Comparison of ENCODE assay signal across 19 cellular contexts in genomic region chrX:120365968-120366367, GRCh38. TPM values are rescaled to one million over a fixed set of nuclear protein-coding genes. Genes with fewer than 3 reads are reported as not detected.
DNase-seq lines count a peak whose midpoint lies in the region; ATAC-seq, FAIRE-seq and TF ChIP-seq lines count a peak whose summit lies in the region.
"Had no signal": no experiment of that assay in that cellular context is flagged by ENCODE, and none has a peak within 500 bp of the region (broad histone marks: within the 10 kb centered on the region; RNA-seq: fewer than 3 reads in every experiment).

No MANE protein-coding gene starts in this region.

- H2AFZ ChIP-seq in astrocyte (ENCODE audit: low read depth, low read length) = no peak overlapping the region
- H2AFZ ChIP-seq: GM23338 had no signal

- TF ChIP-seq CTCF in A549 (IDR thresholded peaks at IDR 0.05) (no peak), astrocyte (IDR thresholded peaks at IDR 0.05; ENCODE audit: insufficient read depth, low read depth, low read length) (no peak), right atrium auricular region (IDR thresholded peaks at IDR 0.05) (no peak), gastrocnemius medialis (IDR thresholded peaks at IDR 0.05 in 4 of 5, conservative IDR thresholded peaks at IDR 0.05 in 1 of 5) (no peak)

- no peak overlapping the region for H3K27ac ChIP-seq in A549
- H3K27ac ChIP-seq in astrocyte (ENCODE audit: low read depth, low read length) = no peak overlapping the region
- H3K27ac ChIP-seq in right atrium auricular region = peak overlapping the region; percentile 14 to 61
- peak overlapping the region; percentile 81 to 90 (median 88) for H3K27ac ChIP-seq in gastrocnemius medialis
- H3K27ac ChIP-seq in CD8-positive, alpha-beta memory T cell (ENCODE audit: low read depth, low read length) = no peak overlapping the region
- H3K27ac ChIP-seq: BLaER1 had no signal

- TF ChIP-seq POLR2A in A549 (IDR thresholded peaks at IDR 0.05; ENCODE audit: low read length) (no peak), gastrocnemius medialis (IDR thresholded peaks at IDR 0.05) (no peak)

- intact Hi-C loops in gastrocnemius medialis (cut with DNase I; ENCODE audit: low total_unique reads) = loop anchor here (2.0 to 5.0 kb wide), 2 partner anchors 81 to 93 kb away; no protein-coding TSS in a partner anchor

- H3K9me3 ChIP-seq in A549 (no peaks in the 10 kb centered on the region), astrocyte (ENCODE audit: insufficient read depth, low read depth, low read length) (no peaks in the 10 kb centered on the region), right atrium auricular region (no peaks in the 10 kb centered on the region), gastrocnemius medialis (no peaks in the 10 kb centered on the region)
- no peaks in the 10 kb centered on the region for H3K9me3 ChIP-seq in CD8-positive, alpha-beta memory T cell (ENCODE audit: low read length)
- H3K9me3 ChIP-seq: BLaER1 had no signal

- CTCF ChIA-PET in A549 (lab: Yijun Ruan, JAX) = no interaction called here
- CTCF ChIA-PET in CD8-positive, alpha-beta memory T cell (lab: Charles Lee) = no interaction called here

- H3K4me3 Mint-ChIP-seq in astrocyte (ENCODE audit: unreplicated experiment) = no peak overlapping the region
- no peak overlapping the region for H3K4me3 Mint-ChIP-seq in CD8-positive, alpha-beta memory T cell
- H3K4me3 Mint-ChIP-seq: CD4-positive, CD25-positive, alpha-beta regulatory T cell; GM23338; H9 had no signal

- H3K36me3 Mint-ChIP-seq in astrocyte (ENCODE audit: low read depth, unreplicated experiment) = no peaks in the 10 kb centered on the region
- peaks cover 0 to 3% (median 0%) of the 10 kb centered on the region in 3 donors for H3K36me3 Mint-ChIP-seq in CD8-positive, alpha-beta memory T cell
- H3K36me3 Mint-ChIP-seq: CD4-positive, CD25-positive, alpha-beta regulatory T cell had no signal

- H3K9ac ChIP-seq in astrocyte (ENCODE audit: low read length) = no peak overlapping the region
- H3K9ac ChIP-seq: BLaER1 had no signal

- in situ Hi-C loops in gastrocnemius medialis (cut with MboI; ENCODE audit: low sequenced_read_pairs in 4 of 4) = loop anchor here in 2 of 4 donors (10.0 to 25.0 kb wide), 2 partner anchors 89 to 96 kb away; partner anchors contain the start of gene LAMP2 (in 1 of the 2)

- ATAC-seq in A549 = no peak
- ATAC-seq in gastrocnemius medialis = peak in 1 of 2 donors; percentile 20

- no peaks in the 10 kb centered on the region for H3K4me1 Mint-ChIP-seq in astrocyte (ENCODE audit: low read depth, unreplicated experiment)
- peaks cover 0 to 5% (median 0%) of the 10 kb centered on the region in 3 donors for H3K4me1 Mint-ChIP-seq in CD8-positive, alpha-beta memory T cell
- H3K4me1 Mint-ChIP-seq: CD4-positive, CD25-positive, alpha-beta regulatory T cell; GM23338 had no signal

- no peaks in the 10 kb centered on the region for H3K27me3 Mint-ChIP-seq in astrocyte (ENCODE audit: low read depth, unreplicated experiment)
- H3K27me3 Mint-ChIP-seq in CD8-positive, alpha-beta memory T cell = peaks cover 5 to 10% of the 10 kb centered on the region in 2 donors

- no peaks in the 10 kb centered on the region for H4K20me1 ChIP-seq in astrocyte (ENCODE audit: insufficient read depth, low read length)
- H4K20me1 ChIP-seq: BLaER1 had no signal

- no peak overlapping the region for H3K4me2 ChIP-seq in A549
- H3K4me2 ChIP-seq in astrocyte (ENCODE audit: low read length) = no peak overlapping the region
- H3K4me2 ChIP-seq: BLaER1, GM23338 had no signal

- no peaks in the 10 kb centered on the region for H3K4me1 ChIP-seq in A549
- H3K4me1 ChIP-seq in astrocyte (ENCODE audit: insufficient read depth, low read length) = no peaks in the 10 kb centered on the region
- H3K4me1 ChIP-seq in right atrium auricular region = peaks cover 0 to 7% of the 10 kb centered on the region in 2 donors
- H3K4me1 ChIP-seq in gastrocnemius medialis = peaks cover 29 to 35% of the 10 kb centered on the region in 2 donors
- no peaks in the 10 kb centered on the region for H3K4me1 ChIP-seq in CD8-positive, alpha-beta memory T cell (ENCODE audit: insufficient read depth, low read length)

- no peaks in the 10 kb centered on the region for H3K79me2 ChIP-seq in astrocyte (ENCODE audit: insufficient read depth, low read length)

- POLR2A ChIA-PET in A549 (lab: Yijun Ruan, JAX) = no interaction called here
- POLR2A ChIA-PET in CD8-positive, alpha-beta memory T cell (lab: Charles Lee) = interaction anchor here (0.5 kb wide), 1 partner anchor 26 kb away, joined by 3 read pairs; no protein-coding TSS in a partner anchor

- no peaks in the 10 kb centered on the region for H3K36me3 ChIP-seq in astrocyte (ENCODE audit: insufficient read depth, low read length)
- H3K36me3 ChIP-seq in right atrium auricular region = no peaks in the 10 kb centered on the region
- no peaks in the 10 kb centered on the region for H3K36me3 ChIP-seq in gastrocnemius medialis
- no peaks in the 10 kb centered on the region for H3K36me3 ChIP-seq in CD8-positive, alpha-beta memory T cell (ENCODE audit: insufficient read depth, low read length)
- H3K36me3 ChIP-seq: BLaER1 had no signal

- peak; percentile 7 for FAIRE-seq in A549 (lab: Jason Lieb, UNC)
- FAIRE-seq in astrocyte (lab: Jason Lieb, UNC) = peak; percentile 81
- FAIRE-seq in frontal cortex (lab: Jason Lieb, UNC) = no peak
- FAIRE-seq: D721Med, HTR-8/SVneo had no signal

- H3K4me3 ChIP-seq in A549 (no peak overlapping the region), astrocyte (ENCODE audit: insufficient read depth, low read depth, low read length) (no peak overlapping the region), right atrium auricular region (no peak overlapping the region), gastrocnemius medialis (peak overlapping the region in 1 of 4 donors; percentile 8)
- no peak overlapping the region for H3K4me3 ChIP-seq in CD8-positive, alpha-beta memory T cell (ENCODE audit: low read length)
- H3K4me3 ChIP-seq: BLaER1, GM23338 had no signal

- 89% methylated on average over 1 of the region's 1 CpG for WGBS in A549 (ENCODE audit: missing lambda C conversion rate)

- no peak for TF ChIP-seq EP300 in A549 (IDR thresholded peaks at IDR 0.05)

- H3K27ac Mint-ChIP-seq in astrocyte (ENCODE audit: unreplicated experiment) = no peak overlapping the region
- no peak overlapping the region for H3K27ac Mint-ChIP-seq in CD8-positive, alpha-beta memory T cell
- H3K27ac Mint-ChIP-seq: GM23338, H9 had no signal

- H3K9me3 Mint-ChIP-seq in astrocyte (ENCODE audit: unreplicated experiment) = no peaks in the 10 kb centered on the region
- H3K9me3 Mint-ChIP-seq in CD8-positive, alpha-beta memory T cell = no peaks in the 10 kb centered on the region
- H3K9me3 Mint-ChIP-seq: CD4-positive, CD25-positive, alpha-beta regulatory T cell; GM23338 had no signal

- TF ChIP-seq RAD21 in A549 (conservative IDR thresholded peaks at IDR 0.05 in 1 of 2, IDR thresholded peaks at IDR 0.05 in 1 of 2) = no peak

- H3K27me3 ChIP-seq in astrocyte (ENCODE audit: insufficient read depth, low read length) (peaks cover 2% of the 10 kb centered on the region), right atrium auricular region (no peaks in the 10 kb centered on the region), gastrocnemius medialis (no peaks in the 10 kb centered on the region)
- no peaks in the 10 kb centered on the region for H3K27me3 ChIP-seq in CD8-positive, alpha-beta memory T cell (ENCODE audit: insufficient read depth, low read length, poor library complexity, severe bottlenecking)
- H3K27me3 ChIP-seq: BLaER1 had no signal

- DNase-seq in A549 (ENCODE audit: low read depth in 1 of 2, low spot score in 1 of 2) (no peak), astrocyte (ENCODE audit: low read depth) (no peak), right atrium auricular region (ENCODE audit: low spot score) (no peak), gastrocnemius medialis (no peak), NCI-H345 (lab: John Stamatoyannopoulos, UW) (no peak), frontal cortex (ENCODE audit: low spot score in 2 of 2) (no peak)
- DNase-seq in CD8-positive, alpha-beta memory T cell = no peak
- DNase-seq: NCI-H1048, NCI-H1694, NCI-H2227 treated with DMSO at 0.1 percent for 48 hours, NCI-H510A had no signal

TF ChIP-seq in A549, 52 proteins besides CTCF, POLR2A, EP300 and RAD21 (continues in another document):
- TF ChIP-seq JUN (IDR thresholded peaks at IDR 0.05) (no peak), GATA3 (IDR thresholded peaks at IDR 0.05; ENCODE audit: borderline replicate concordance) (no peak), EHF (CRISPR knock-in tag; IDR thresholded peaks at IDR 0.05) (no peak), CHD2 (IDR thresholded peaks at IDR 0.05; ENCODE audit: low read length, partially characterized antibody) (no peak), MAX (IDR thresholded peaks at IDR 0.05) (no peak), MAFK (IDR thresholded peaks at IDR 0.05; ENCODE audit: partially characterized antibody) (no peak), FOSL2 (IDR thresholded peaks at IDR 0.05) (no peak), FOSL2 (CRISPR knock-in tag; IDR thresholded peaks at IDR 0.05) (no peak), HEYL (CRISPR knock-in tag; IDR thresholded peaks at IDR 0.05) (no peak), TP53 (CRISPR knock-in tag; IDR thresholded peaks at IDR 0.05) (no peak)

RNA-seq across cellular contexts. Expression of gene ATP1B4, which starts 4.1 kb away (rescaled TPM):
- polyA plus RNA-seq in A549 (2011; rRNA removed) (not detected in 2 replicates), A549 (2017; fragmentation: RNase III; extraction: RNeasy Plus Mini Kit Qiagen cat#74134 plus additional on column Dnase treatment) (not detected in 3 replicates)
- polyA plus RNA-seq in A549 (2012; cell fraction: cytosol; rRNA removed) = not detected in 2 replicates
- not detected in 2 replicates for polyA plus RNA-seq in A549 (2012; cell fraction: nucleus; rRNA removed)
- polyA minus RNA-seq in A549 (2011; rRNA and poly(A)+ RNA removed) = not detected in 2 replicates
- total RNA-seq in astrocyte (not detected in 2 replicates), right atrium auricular region (1 to 10 TPM in 1 of 2 donors, under 1 TPM in 1; 0.90 to 1.4 TPM), gastrocnemius medialis (10 to 100 TPM in 1 of 4 donors, 1 to 10 TPM in 3; 2.3 to 20.4 (median 4.7) TPM), frontal cortex (not detected)
- not detected for total RNA-seq in CD8-positive, alpha-beta memory T cell
- polyA plus RNA-seq in CD8-positive, alpha-beta memory T cell = not detected
- total RNA-seq: A172; CD4-positive, CD25-positive, alpha-beta regulatory T cell; GM23338; H9 had no signal
- polyA plus RNA-seq: AG04450; CD4-positive, CD25-positive, alpha-beta regulatory T cell; GM23338 had no signal

RNA-seq across cellular contexts. Expression of gene TMEM255A, which starts 54.7 kb away (rescaled TPM):
- polyA plus RNA-seq in A549 (2011; rRNA removed) (0.03 and 0.16 TPM in 2 replicates), A549 (2017; fragmentation: RNase III; extraction: RNeasy Plus Mini Kit Qiagen cat#74134 plus additional on column Dnase treatment) (0.03 TPM in 1 of 3 replicates, not detected in the others)
- 0.03 and 0.04 TPM in 2 replicates for polyA plus RNA-seq in A549 (2012; cell fraction: cytosol; rRNA removed)
- 0.01 and 0.04 TPM in 2 replicates for polyA plus RNA-seq in A549 (2012; cell fraction: nucleus; rRNA removed)
- not detected in 2 replicates for polyA minus RNA-seq in A549 (2011; rRNA and poly(A)+ RNA removed)
- total RNA-seq in astrocyte (1.7 and 4.6 TPM in 2 replicates), right atrium auricular region (under 1 TPM; 0.70 to 0.79 TPM), gastrocnemius medialis (1 to 10 TPM in 1 of 4 donors, under 1 TPM in 2, not detected in 1; 0.16 to 1.3 (median 0.56) TPM), frontal cortex (1.6 TPM)
- total RNA-seq in CD8-positive, alpha-beta memory T cell = under 1 TPM in 1 of 2 experiments, not detected in 1; 0.09 TPM
- 2.1 TPM for polyA plus RNA-seq in CD8-positive, alpha-beta memory T cell
- total RNA-seq: CD4-positive, CD25-positive, alpha-beta regulatory T cell had no signal

Comparison
In these comparisons a context has a peak if more than half of its experiments do, and no peak if none do; other contexts are left out.
1. H3K27ac ChIP-seq: peak in right atrium auricular region (2 of 2) and gastrocnemius medialis (4 of 4); none in A549 (0 of 2), astrocyte (single experiment) and CD8-positive, alpha-beta memory T cell (single experiment).